Comparison of ENCODE assay signal across 15 cellular contexts in genomic region chr3:4800595-4800994, GRCh38.
"Had no signal": no experiment of that assay in that cellular context is flagged by ENCODE, and none has a peak within 500 bp of the region (broad histone marks: within the 10 kb centered on the region; RNA-seq: fewer than 3 reads in every experiment).

No MANE protein-coding gene starts in this region.

- H3K27ac Mint-ChIP-seq: activated naive CD4-positive, alpha-beta T cell treated with anti-CD3 and anti-CD28 coated beads, Interleukin-2, amount 10 ng/mL, durations not matched to agents 7 days and 5 days; natural killer cell; T-cell had no signal

- H3K9ac ChIP-seq: SK-N-SH had no signal

- H3K9me3 ChIP-seq: prostate gland, SK-N-SH, stomach, thoracic aorta, upper lobe of right lung had no signal

- ATAC-seq: natural killer cell, right cardiac atrium, T-cell, upper lobe of right lung had no signal

- H3K9me3 Mint-ChIP-seq: natural killer cell had no signal

- H3K4me3 ChIP-seq: esophagus squamous epithelium, left ventricle myocardium inferior, prostate gland, stomach, thoracic aorta, upper lobe of right lung had no signal

- DNase-seq: activated CD8-positive, alpha-beta memory T cell treated with anti-CD3 and anti-CD28 coated beads, Interleukin-2, amount 50 U/mL, for 48 hours; activated naive CD4-positive, alpha-beta T cell treated with anti-CD3 and anti-CD28 coated beads, Interleukin-2, amount 10 ng/mL, durations not matched to agents 7 days and 5 days; esophagus squamous epithelium; hippocampal formation; left ventricle myocardium inferior; mesenchymal stem cell; natural killer cell; right cardiac atrium; SK-N-SH; stomach; T-cell; upper lobe of right lung had no signal

- H3K27me3 Mint-ChIP-seq: activated naive CD4-positive, alpha-beta T cell treated with anti-CD3 and anti-CD28 coated beads, Interleukin-2, amount 10 ng/mL, durations not matched to agents 7 days and 5 days; T-cell had no signal

- H3K27ac ChIP-seq: esophagus squamous epithelium, prostate gland, stomach, thoracic aorta, upper lobe of right lung, WERI-Rb-1 had no signal

- H3K4me1 ChIP-seq: prostate gland, stomach, upper lobe of right lung had no signal

- H3K4me3 Mint-ChIP-seq: activated naive CD4-positive, alpha-beta T cell treated with anti-CD3 and anti-CD28 coated beads, Interleukin-2, amount 10 ng/mL, durations not matched to agents 7 days and 5 days; natural killer cell; T-cell had no signal

- H3K27me3 ChIP-seq: esophagus squamous epithelium, stomach, upper lobe of right lung had no signal

- H3K36me3 ChIP-seq: prostate gland, WERI-Rb-1 had no signal
